Comparison of ENCODE assay signal across 10 cellular contexts in genomic region chr2:233990261-233990798, GRCh38.
DNase-seq lines count a peak whose midpoint lies in the region; ATAC-seq and TF ChIP-seq lines count a peak whose summit lies in the region.
"Had no signal": no experiment of that assay in that cellular context is flagged by ENCODE, and none has a peak within 500 bp of the region (broad histone marks: within the 10 kb centered on the region; RNA-seq: fewer than 3 reads in every experiment).

No MANE protein-coding gene starts in this region.

- no peak overlapping the region for H3K4me2 ChIP-seq in Karpas-422 (ENCODE audit: low read depth, low read length, poor library complexity, severe bottlenecking)

- no peaks in the 10 kb centered on the region for H4K20me1 ChIP-seq in Karpas-422 (ENCODE audit: insufficient read depth, low read depth, low read length)

- ATAC-seq in HG02870 (IDR thresholded peaks at IDR 0.05; ENCODE audit: unreplicated experiment) = peak; percentile 80
- ATAC-seq in lower lobe of right lung = peak; percentile 48 to 61
- ATAC-seq in GM19397 (IDR thresholded peaks at IDR 0.05; ENCODE audit: unreplicated experiment) = no peak
- ATAC-seq in Right ventricle myocardium superior (ENCODE audit: poor library complexity) = no peak
- ATAC-seq: Panc1 had no signal

- H3K27ac ChIP-seq in lower lobe of right lung = no peak overlapping the region
- no peak overlapping the region for H3K27ac ChIP-seq in Karpas-422 (ENCODE audit: low read length)

- DNase-seq in GM06990 (ENCODE audit: extremely low read depth, insufficient read length) (peak; percentile 15), lower lobe of right lung (no peak), Karpas-422 (no peak), cerebellum (ENCODE audit: low spot score) (no peak), Right ventricle myocardium superior (no peak)
- DNase-seq in activated CD4-positive, alpha-beta T cell treated with anti-CD3 and anti-CD28 coated beads, Interleukin-2, amount 50 U/mL, for 1 hour = peak; percentile 18
- DNase-seq: Calu3 had no signal

- H3K9me3 ChIP-seq in lower lobe of right lung (no peaks in the 10 kb centered on the region), Karpas-422 (ENCODE audit: low read length) (no peaks in the 10 kb centered on the region)

- intact Hi-C loops in lower lobe of right lung (cut with DNase I) = no loop called here
- intact Hi-C loops in Right ventricle myocardium superior (cut with DNase I) = no loop called here

- no peaks in the 10 kb centered on the region for H3K79me2 ChIP-seq in Karpas-422 (ENCODE audit: low read length)

- H3K9ac ChIP-seq in Karpas-422 (ENCODE audit: low read length) = no peak overlapping the region

- no peak overlapping the region for H2AFZ ChIP-seq in Karpas-422 (ENCODE audit: low read length)

- H3K36me3 ChIP-seq in GM06990 (ENCODE audit: control insufficient read depth, insufficient read depth, low read length) (no peaks in the 10 kb centered on the region), lower lobe of right lung (no peaks in the 10 kb centered on the region), Karpas-422 (ENCODE audit: insufficient read depth, low read length) (no peaks in the 10 kb centered on the region)

- H3K9me2 ChIP-seq in Karpas-422 (replicated peaks; ENCODE audit: insufficient read depth, low read length) = no peaks in the 10 kb centered on the region

- H3K27me3 ChIP-seq in GM06990 (replicated peaks; ENCODE audit: control insufficient read depth, insufficient read depth, low read length) (no peaks in the 10 kb centered on the region; the same call in 1 of the 2 replicates), lower lobe of right lung (ENCODE audit: low read depth) (peaks cover 3% of the 10 kb centered on the region), Karpas-422 (ENCODE audit: low read length) (no peaks in the 10 kb centered on the region)

- no peak for TF ChIP-seq CTCF in GM06990 (IDR thresholded peaks at IDR 0.05; ENCODE audit: insufficient read depth, low read length, poor library complexity, severe bottlenecking)
- TF ChIP-seq CTCF in lower lobe of right lung (IDR thresholded peaks at IDR 0.05) = no peak

- H3K4me1 ChIP-seq in lower lobe of right lung (no peaks in the 10 kb centered on the region), Karpas-422 (ENCODE audit: low read length) (no peaks in the 10 kb centered on the region)

- H3K4me3 ChIP-seq in GM06990 (replicated peaks; ENCODE audit: low read depth, low read length) (no peak overlapping the region), lower lobe of right lung (no peak overlapping the region), Karpas-422 (ENCODE audit: low read length) (no peak overlapping the region)

Comparison
In these comparisons a context has a peak if more than half of its experiments do, and no peak if none do; other contexts are left out.
1. DNase-seq: peak in GM06990 (single experiment) and activated CD4-positive, alpha-beta T cell treated with anti-CD3 and anti-CD28 coated beads, Interleukin-2, amount 50 U/mL, for 1 hour (single experiment); none in lower lobe of right lung (single experiment), Karpas-422 (single experiment), cerebellum (single experiment) and Right ventricle myocardium superior (single experiment).
2. ATAC-seq: peak in HG02870 (single experiment) and lower lobe of right lung (2 of 2); none in GM19397 (single experiment) and Right ventricle myocardium superior (single experiment).